Comparison of ENCODE assay signal across 15 cellular contexts in genomic region chr3:196994056-196994455, GRCh38. TPM values are rescaled to one million over a fixed set of nuclear protein-coding genes. Genes with fewer than 3 reads are reported as not detected.
DNase-seq lines count a peak whose midpoint lies in the region; ATAC-seq, FAIRE-seq and TF ChIP-seq lines count a peak whose summit lies in the region.
"Had no signal": no experiment of that assay in that cellular context is flagged by ENCODE, and none has a peak within 500 bp of the region (broad histone marks: within the 10 kb centered on the region; RNA-seq: fewer than 3 reads in every experiment).

No MANE protein-coding gene starts in this region.

- no peak overlapping the region for H3K18ac ChIP-seq in H9 (ENCODE audit: insufficient read length, low read depth, low read length)

- H2BK5ac ChIP-seq in H9 (ENCODE audit: insufficient read length, low read length): no peak overlapping the region

- H3T11ph ChIP-seq in H9 (ENCODE audit: low read length): no peak overlapping the region

- intact Hi-C loops in right lobe of liver (cut with DNase I): no loop called here
- intact Hi-C loops in sigmoid colon (cut with DNase I): no loop called here

- H2AK5ac ChIP-seq in H9 (ENCODE audit: insufficient read length, low read length): no peak overlapping the region

- no peak overlapping the region for H2BK120ac ChIP-seq in H9 (ENCODE audit: low read depth, low read length, poor library complexity, severe bottlenecking)

- no peak overlapping the region for H3K27ac ChIP-seq in H9 (ENCODE audit: insufficient read length, low read depth, low read length)
- no peak overlapping the region for H3K27ac ChIP-seq in astrocyte (ENCODE audit: low read depth, low read length)
- no peak overlapping the region for H3K27ac ChIP-seq in right lobe of liver
- no peak overlapping the region for H3K27ac ChIP-seq in sigmoid colon
- H3K27ac ChIP-seq: BLaER1 treated with 17β-estradiol and CSF1 and Interleukin-3, amounts not matched to agents 10 nM and 100 nM; SJCRH30 had no signal

- TF ChIP-seq CTCF in H9 (conservative IDR thresholded peaks at IDR 0.05): no peak
- no peak for TF ChIP-seq CTCF in astrocyte (IDR thresholded peaks at IDR 0.05; ENCODE audit: insufficient read depth, low read depth, low read length)
- TF ChIP-seq CTCF in right lobe of liver (IDR thresholded peaks at IDR 0.05): no peak
- TF ChIP-seq CTCF in sigmoid colon (IDR thresholded peaks at IDR 0.05): no peak
- no peak for TF ChIP-seq CTCF in BE2C (IDR thresholded peaks at IDR 0.05; ENCODE audit: low read depth, low read length)

- H3K36me3 ChIP-seq in astrocyte (ENCODE audit: insufficient read depth, low read length) (no peaks in the 10 kb centered on the region), right lobe of liver (no peaks in the 10 kb centered on the region), sigmoid colon (no peaks in the 10 kb centered on the region), BE2C (no peaks in the 10 kb centered on the region)
- H3K36me3 ChIP-seq: BLaER1 treated with 17β-estradiol and CSF1 and Interleukin-3, amounts not matched to agents 10 nM and 100 nM; SJCRH30 had no signal

- H3K27me3 Mint-ChIP-seq in H9 (ENCODE audit: low read depth) (peaks cover 2% of the 10 kb centered on the region; the same call in 1 of the 2 replicates), astrocyte (ENCODE audit: low read depth, unreplicated experiment) (peaks cover 8% of the 10 kb centered on the region)
- no peaks in the 10 kb centered on the region for H3K27me3 Mint-ChIP-seq in stimulated activated memory B cell treated with anti-CD40 and anti-IgM and Interleukin-4, amounts not matched to agents 10 μg/mL and 1 μg/mL and 100 μg/mL, for 72 hours

- H2BK15ac ChIP-seq in H9 (ENCODE audit: low read depth, low read length): no peak overlapping the region

- no peaks in the 10 kb centered on the region for H3K36me3 Mint-ChIP-seq in H9 (ENCODE audit: insufficient read depth in 1 of 3, low read depth in 3 of 3)
- H3K36me3 Mint-ChIP-seq in astrocyte (ENCODE audit: low read depth, unreplicated experiment): peaks cover 3% of the 10 kb centered on the region
- no peaks in the 10 kb centered on the region for H3K36me3 Mint-ChIP-seq in stimulated activated memory B cell treated with anti-CD40 and anti-IgM and Interleukin-4, amounts not matched to agents 10 μg/mL and 1 μg/mL and 100 μg/mL, for 72 hours

- H3K4me3 ChIP-seq in astrocyte (ENCODE audit: insufficient read depth, low read depth, low read length) (no peak overlapping the region), right lobe of liver (no peak overlapping the region), sigmoid colon (no peak overlapping the region), BE2C (ENCODE audit: low read depth, low read length) (no peak overlapping the region)
- H3K4me3 ChIP-seq: BLaER1 treated with 17β-estradiol and CSF1 and Interleukin-3, amounts not matched to agents 10 nM and 100 nM; SJCRH30 had no signal

- TF ChIP-seq POLR2A in right lobe of liver (IDR thresholded peaks at IDR 0.05) (no peak), sigmoid colon (IDR thresholded peaks at IDR 0.05) (no peak)

- H3K4me1 Mint-ChIP-seq in H9: peaks cover 0 to 7% of the 10 kb centered on the region in 2 experiments; a peak in 2 of 4 replicates
- H3K4me1 Mint-ChIP-seq in astrocyte (ENCODE audit: low read depth, unreplicated experiment): no peaks in the 10 kb centered on the region
- no peaks in the 10 kb centered on the region for H3K4me1 Mint-ChIP-seq in stimulated activated memory B cell treated with anti-CD40 and anti-IgM and Interleukin-4, amounts not matched to agents 10 μg/mL and 1 μg/mL and 100 μg/mL, for 72 hours

- no CpG with 5 or more reads among the region's 16 CpGs for WGBS in H9 (ENCODE audit: extremely low coverage, insufficient read length, low lambda C conversion rate)
- 76% methylated on average over 10 of the region's 16 CpGs for WGBS in right lobe of liver (ENCODE audit: insufficient coverage, low coverage, low lambda C conversion rate, missing lambda C conversion rate)
- 81 to 90% methylated on average over 16 of the region's 16 CpGs for WGBS in sigmoid colon, 2 donors

- no peak overlapping the region for H4K8ac ChIP-seq in H9 (replicated peaks; ENCODE audit: insufficient read length, low read depth, low read length)

- ATAC-seq in right lobe of liver: no peak
- no peak for ATAC-seq in stimulated activated memory B cell treated with anti-CD40 and anti-IgM and Interleukin-4, amounts not matched to agents 10 μg/mL and 1 μg/mL and 100 μg/mL, for 72 hours

- no peak overlapping the region for H3K56ac ChIP-seq in H9 (ENCODE audit: insufficient read length, low read depth, low read length)

- H3K79me2 ChIP-seq in H9 (ENCODE audit: insufficient read depth, low read length): no peaks in the 10 kb centered on the region
- no peaks in the 10 kb centered on the region for H3K79me2 ChIP-seq in astrocyte (ENCODE audit: insufficient read depth, low read length)

- no peak for TF ChIP-seq EP300 in sigmoid colon (IDR thresholded peaks at IDR 0.05)

- no peaks in the 10 kb centered on the region for H3K79me1 ChIP-seq in H9 (ENCODE audit: insufficient read depth, low read depth, low read length, poor library complexity, severe bottlenecking)

- H3K23me2 ChIP-seq in H9 (ENCODE audit: insufficient read length, low read depth, low read length, poor library complexity, severe bottlenecking): no peaks in the 10 kb centered on the region

- H3K14ac ChIP-seq in H9 (ENCODE audit: insufficient read depth, low read length): no peak overlapping the region

- H3K4me3 Mint-ChIP-seq in H9 (no peak overlapping the region), astrocyte (ENCODE audit: unreplicated experiment) (no peak overlapping the region)
- H3K4me3 Mint-ChIP-seq in stimulated activated memory B cell treated with anti-CD40 and anti-IgM and Interleukin-4, amounts not matched to agents 10 μg/mL and 1 μg/mL and 100 μg/mL, for 72 hours: no peak overlapping the region

- H3K27me3 ChIP-seq in H9 (ENCODE audit: insufficient read depth, low read length) (no peaks in the 10 kb centered on the region), astrocyte (ENCODE audit: insufficient read depth, low read length) (no peaks in the 10 kb centered on the region), right lobe of liver (no peaks in the 10 kb centered on the region), sigmoid colon (no peaks in the 10 kb centered on the region), BE2C (no peaks in the 10 kb centered on the region)
- H3K27me3 ChIP-seq: BLaER1 treated with 17β-estradiol and CSF1 and Interleukin-3, amounts not matched to agents 10 nM and 100 nM; SJCRH30 had no signal

- H3K4me2 ChIP-seq in H9 (ENCODE audit: insufficient read depth, insufficient read length, low read length) (no peak overlapping the region), astrocyte (ENCODE audit: low read length) (no peak overlapping the region)

- no peaks in the 10 kb centered on the region for H3K9me3 ChIP-seq in H9 (ENCODE audit: control insufficient read depth, low read depth, low read length)
- H3K9me3 ChIP-seq in astrocyte (ENCODE audit: insufficient read depth, low read depth, low read length): peaks cover 2% of the 10 kb centered on the region
- H3K9me3 ChIP-seq in right lobe of liver: no peaks in the 10 kb centered on the region
- no peaks in the 10 kb centered on the region for H3K9me3 ChIP-seq in sigmoid colon
- H3K9me3 ChIP-seq in BE2C: no peaks in the 10 kb centered on the region
- H3K9me3 ChIP-seq: SJCRH30 had no signal

- no peak overlapping the region for H4K5ac ChIP-seq in H9 (ENCODE audit: insufficient read length, low read depth, low read length)

- no peak for FAIRE-seq in astrocyte (lab: Jason Lieb, UNC)

- no peak overlapping the region for H2BK20ac ChIP-seq in H9 (ENCODE audit: low read depth, low read length, poor library complexity, severe bottlenecking)

- no peak overlapping the region for H3K9ac ChIP-seq in H9 (ENCODE audit: extremely low read depth, insufficient read length, low read length)
- H3K9ac ChIP-seq in astrocyte (ENCODE audit: low read length): no peak overlapping the region
- H3K9ac ChIP-seq: BLaER1 treated with 17β-estradiol and CSF1 and Interleukin-3, amounts not matched to agents 10 nM and 100 nM had no signal

- H3K4me1 ChIP-seq in H9 (ENCODE audit: insufficient read depth, low read length) (no peaks in the 10 kb centered on the region), astrocyte (ENCODE audit: insufficient read depth, low read length) (no peaks in the 10 kb centered on the region), right lobe of liver (no peaks in the 10 kb centered on the region), sigmoid colon (no peaks in the 10 kb centered on the region), BE2C (no peaks in the 10 kb centered on the region)

- no peak overlapping the region for H3K23ac ChIP-seq in H9 (ENCODE audit: insufficient read length, low read depth, low read length)

- DNase-seq in H9 (no peak), astrocyte (ENCODE audit: low read depth) (no peak), right lobe of liver (peak in 2 of 3 donors; percentile 18 to 33), sigmoid colon (peak; percentile 38), CD1c-positive myeloid dendritic cell (ENCODE audit: extremely low spot score) (no peak), BE2C (no peak)
- DNase-seq: COR-L47, HCEC 1CT, NCI-H1436 treated with DMSO at 0.1 percent for 48 hours, NCI-H2227 treated with DMSO at 0.1 percent for 48 hours, NCI-H524 treated with DMSO at 0.1 percent for 48 hours, SJCRH30 had no signal

- no peak overlapping the region for H2BK12ac ChIP-seq in H9 (ENCODE audit: insufficient read length, low read depth, low read length)

- H3K4ac ChIP-seq in H9 (ENCODE audit: low read depth, low read length): no peak overlapping the region

- no peaks in the 10 kb centered on the region for H3K9me3 Mint-ChIP-seq in H9
- H3K9me3 Mint-ChIP-seq in astrocyte (ENCODE audit: unreplicated experiment): no peaks in the 10 kb centered on the region
- no peaks in the 10 kb centered on the region for H3K9me3 Mint-ChIP-seq in stimulated activated memory B cell treated with anti-CD40 and anti-IgM and Interleukin-4, amounts not matched to agents 10 μg/mL and 1 μg/mL and 100 μg/mL, for 72 hours

- no peak overlapping the region for H4K91ac ChIP-seq in H9 (ENCODE audit: insufficient read length, low read depth, low read length)

- H3K27ac Mint-ChIP-seq in H9 (peak overlapping the region in 2 of 3 experiments; percentile 41 to 53; a peak in 2 of 7 replicates), astrocyte (ENCODE audit: unreplicated experiment) (no peak overlapping the region)
- H3K27ac Mint-ChIP-seq in stimulated activated memory B cell treated with anti-CD40 and anti-IgM and Interleukin-4, amounts not matched to agents 10 μg/mL and 1 μg/mL and 100 μg/mL, for 72 hours: no peak overlapping the region

- H4K20me1 ChIP-seq in H9 (ENCODE audit: control insufficient read depth, insufficient read depth, insufficient read length): no peaks in the 10 kb centered on the region
- no peaks in the 10 kb centered on the region for H4K20me1 ChIP-seq in astrocyte (ENCODE audit: insufficient read depth, low read length)
- H4K20me1 ChIP-seq: BLaER1 treated with 17β-estradiol and CSF1 and Interleukin-3, amounts not matched to agents 10 nM and 100 nM had no signal

- H2AFZ ChIP-seq in H9 (ENCODE audit: low read length) (no peak overlapping the region), astrocyte (ENCODE audit: low read depth, low read length) (peak overlapping the region; percentile 16)

RNA-seq across cellular contexts. Expression of gene PIGZ, which starts 25.4 kb away (rescaled TPM):
- total RNA-seq in H9 (2021): 0.15 and 0.29 TPM in 2 replicates
- 0.48 and 0.54 TPM in 2 replicates for total RNA-seq in astrocyte
- total RNA-seq in right lobe of liver: 1 to 10 TPM; 1.2 to 2.8 (median 2.4) TPM
- 10 to 100 TPM in 2 of 4 donors, 1 to 10 TPM in 2; 8.6 to 26.3 (median 10.5) TPM for total RNA-seq in sigmoid colon
- 10 to 100 TPM; 23.4 to 60.8 (median 42.0) TPM for polyA plus RNA-seq in sigmoid colon
- polyA plus RNA-seq in BE2C (2012; ENCODE audit: insufficient read depth, insufficient read length, low read depth): 3.1 TPM
- total RNA-seq: OCI-LY7 had no signal

RNA-seq across cellular contexts. Expression of gene MELTF, which starts 35.6 kb away (rescaled TPM):
- total RNA-seq in H9 (2021): 8.8 and 9.2 TPM in 2 replicates
- 24.0 and 31.7 TPM in 2 replicates for total RNA-seq in astrocyte
- total RNA-seq in right lobe of liver: 1 to 10 TPM in 4 of 6 experiments, under 1 TPM in 2; 0.42 to 5.3 (median 2.0) TPM
- 1 to 10 TPM; 2.6 to 6.1 (median 3.1) TPM for total RNA-seq in sigmoid colon
- 1 to 10 TPM in 2 of 3 donors, under 1 TPM in 1; 0.92 to 9.6 (median 1.8) TPM for polyA plus RNA-seq in sigmoid colon
- 9.4 TPM for polyA plus RNA-seq in BE2C (2012; ENCODE audit: insufficient read depth, insufficient read length, low read depth)

RNA-seq across cellular contexts. Expression of gene NCBP2, which starts 51.7 kb away (rescaled TPM):
- total RNA-seq in H9 (2021): 118 and 120 TPM in 2 replicates
- total RNA-seq in astrocyte: 81.8 and 90.6 TPM in 2 replicates
- 10 to 100 TPM; 12.9 to 24.6 (median 19.1) TPM for total RNA-seq in right lobe of liver
- 10 to 100 TPM; 35.7 to 44.9 (median 41.7) TPM for total RNA-seq in sigmoid colon
- polyA plus RNA-seq in sigmoid colon: 10 to 100 TPM; 54.1 to 60.7 (median 54.7) TPM
- 291 TPM for polyA plus RNA-seq in BE2C (2012; ENCODE audit: insufficient read depth, insufficient read length, low read depth)

Comparison
In these comparisons a context has a peak if more than half of its experiments do, and no peak if none do; other contexts are left out.
1. DNase-seq: peak in right lobe of liver (2 of 3) and sigmoid colon (single experiment); none in H9 (single experiment), astrocyte (single experiment), CD1c-positive myeloid dendritic cell (single experiment) and BE2C (single experiment).
2. H3K27ac Mint-ChIP-seq: peak in H9 (2 of 3); none in astrocyte (single experiment) and stimulated activated memory B cell treated with anti-CD40 and anti-IgM and Interleukin-4, amounts not matched to agents 10 μg/mL and 1 μg/mL and 100 μg/mL, for 72 hours (single experiment).